Comparison of ENCODE assay signal across 16 cellular contexts in genomic region chr9:95077766-95078382, GRCh38.
DNase-seq lines count a peak whose midpoint lies in the region; ATAC-seq and TF ChIP-seq lines count a peak whose summit lies in the region.
"Had no signal": no experiment of that assay in that cellular context is flagged by ENCODE, and none has a peak within 500 bp of the region (broad histone marks: within the 10 kb centered on the region; RNA-seq: fewer than 3 reads in every experiment).

No MANE protein-coding gene starts in this region.

- H3K27me3 Mint-ChIP-seq in activated T-cell treated with anti-CD3 and anti-CD28 coated beads, Interleukin-2, amount 50 U/mL, for 24 hours, result no peaks in the 10 kb centered on the region
- no peaks in the 10 kb centered on the region for H3K27me3 Mint-ChIP-seq in CD14-positive monocyte (ENCODE audit: low read depth in 3 of 3)
- H3K27me3 Mint-ChIP-seq: stimulated activated memory B cell treated with anti-CD40 and anti-IgM and Interleukin-4, amounts not matched to agents 10 μg/mL and 1 μg/mL and 100 μg/mL, for 72 hours had no signal

- no peak for ATAC-seq in activated naive CD4-positive, alpha-beta T cell treated with anti-CD3 and anti-CD28 coated beads, Interleukin-2, amount 50 U/mL, for 72 hours
- ATAC-seq: CD8-positive, alpha-beta T cell; stimulated activated memory B cell treated with anti-CD40 and anti-IgM and Interleukin-4, amounts not matched to agents 10 μg/mL and 1 μg/mL and 100 μg/mL, for 72 hours had no signal

- H3K9me3 Mint-ChIP-seq in activated T-cell treated with anti-CD3 and anti-CD28 coated beads, Interleukin-2, amount 50 U/mL, for 24 hours, result no peaks in the 10 kb centered on the region
- no peaks in the 10 kb centered on the region for H3K9me3 Mint-ChIP-seq in activated naive CD4-positive, alpha-beta T cell treated with anti-CD3 and anti-CD28 coated beads, Interleukin-2, amount 50 U/mL, for 72 hours
- H3K9me3 Mint-ChIP-seq in CD14-positive monocyte, result no peaks in the 10 kb centered on the region
- H3K9me3 Mint-ChIP-seq: CD8-positive, alpha-beta T cell; GM23338; stimulated activated memory B cell treated with anti-CD40 and anti-IgM and Interleukin-4, amounts not matched to agents 10 μg/mL and 1 μg/mL and 100 μg/mL, for 72 hours had no signal

- H3K36me3 Mint-ChIP-seq in activated T-cell treated with anti-CD3 and anti-CD28 coated beads, Interleukin-2, amount 50 U/mL, for 24 hours (ENCODE audit: low read depth), result peaks cover 12% of the 10 kb centered on the region
- no peaks in the 10 kb centered on the region for H3K36me3 Mint-ChIP-seq in activated naive CD4-positive, alpha-beta T cell treated with anti-CD3 and anti-CD28 coated beads, Interleukin-2, amount 50 U/mL, for 72 hours
- H3K36me3 Mint-ChIP-seq in CD14-positive monocyte, result peaks cover 0 to 10% of the 10 kb centered on the region in 2 donors

- H3K27ac Mint-ChIP-seq in activated T-cell treated with anti-CD3 and anti-CD28 coated beads, Interleukin-2, amount 50 U/mL, for 24 hours, result no peak overlapping the region
- H3K27ac Mint-ChIP-seq in activated naive CD4-positive, alpha-beta T cell treated with anti-CD3 and anti-CD28 coated beads, Interleukin-2, amount 50 U/mL, for 72 hours, result no peak overlapping the region
- H3K27ac Mint-ChIP-seq in CD14-positive monocyte, result peak overlapping the region in 1 of 7 donors; percentile 43
- H3K27ac Mint-ChIP-seq: CD8-positive, alpha-beta T cell; GM23338; stimulated activated memory B cell treated with anti-CD40 and anti-IgM and Interleukin-4, amounts not matched to agents 10 μg/mL and 1 μg/mL and 100 μg/mL, for 72 hours had no signal

- H3K9ac ChIP-seq in rectal smooth muscle tissue (ENCODE audit: low read length), result no peak overlapping the region

- H3K4me1 ChIP-seq in rectal smooth muscle tissue (ENCODE audit: control insufficient read depth, insufficient read depth, low read length) (peaks cover 46% of the 10 kb centered on the region), uterus (peaks cover 20 to 36% of the 10 kb centered on the region in 2 donors)

- H3K4me1 Mint-ChIP-seq in activated T-cell treated with anti-CD3 and anti-CD28 coated beads, Interleukin-2, amount 50 U/mL, for 24 hours (ENCODE audit: low read depth), result no peaks in the 10 kb centered on the region
- H3K4me1 Mint-ChIP-seq in CD14-positive monocyte, result no peaks in the 10 kb centered on the region
- H3K4me1 Mint-ChIP-seq: stimulated activated memory B cell treated with anti-CD40 and anti-IgM and Interleukin-4, amounts not matched to agents 10 μg/mL and 1 μg/mL and 100 μg/mL, for 72 hours had no signal

- H3K4me3 ChIP-seq in rectal smooth muscle tissue (ENCODE audit: low read length) (no peak overlapping the region), uterus (no peak overlapping the region)
- H3K4me3 ChIP-seq: GM23338, ovary had no signal

- peak; percentile 25 for DNase-seq in DMS 273 (lab: John Stamatoyannopoulos, UW; ENCODE audit: unreplicated experiment)
- no peak for DNase-seq in DMS 273 treated with DMSO at 0.1 percent for 48 hours (lab: John Stamatoyannopoulos, UW)
- DNase-seq in islet precursor cell, result peak; percentile 38
- DNase-seq in uterus, result no peak
- DNase-seq in activated T-cell treated with anti-CD3 and anti-CD28 coated beads, Interleukin-2, amount 50 U/mL, for 24 hours, result no peak
- no peak for DNase-seq in activated naive CD4-positive, alpha-beta T cell treated with anti-CD3 and anti-CD28 coated beads, Interleukin-2, amount 50 U/mL, for 72 hours (ENCODE audit: low spot score in 2 of 2)
- DNase-seq in CD14-positive monocyte (ENCODE audit: low spot score), result no peak
- DNase-seq: activated CD8-positive, alpha-beta memory T cell treated with anti-CD3 and anti-CD28 coated beads, Interleukin-2, amount 50 U/mL, for 4 hours; CD8-positive, alpha-beta T cell; effector CD4-positive, alpha-beta T cell; GF-D8; stimulated activated CD4-positive, alpha-beta T cell treated with anti-CD3 and anti-CD28 coated beads, Interleukin-4, amount 100 ng/mL, for 24 hours had no signal

- H3K9me3 ChIP-seq in uterus, result no peaks in the 10 kb centered on the region
- H3K9me3 ChIP-seq: ovary had no signal

- peaks cover 10% of the 10 kb centered on the region for H3K36me3 ChIP-seq in rectal smooth muscle tissue (ENCODE audit: control insufficient read depth, insufficient read depth, low read length)
- H3K36me3 ChIP-seq in uterus, result no peaks in the 10 kb centered on the region
- H3K36me3 ChIP-seq: ovary had no signal

- H3K4me3 Mint-ChIP-seq in activated T-cell treated with anti-CD3 and anti-CD28 coated beads, Interleukin-2, amount 50 U/mL, for 24 hours, result no peak overlapping the region
- H3K4me3 Mint-ChIP-seq in CD14-positive monocyte, result no peak overlapping the region
- H3K4me3 Mint-ChIP-seq: CD8-positive, alpha-beta T cell; GM23338; stimulated activated memory B cell treated with anti-CD40 and anti-IgM and Interleukin-4, amounts not matched to agents 10 μg/mL and 1 μg/mL and 100 μg/mL, for 72 hours had no signal

- TF ChIP-seq POLR2A in uterus (IDR thresholded peaks at IDR 0.05), result no peak

- TF ChIP-seq CTCF in uterus (IDR thresholded peaks at IDR 0.05), result peak in 1 of 4 experiments; percentile 0
- TF ChIP-seq CTCF in CD14-positive monocyte (IDR thresholded peaks at IDR 0.05), result no peak

- intact Hi-C loops in uterus (cut with DNase I; ENCODE audit: low total_unique reads) (no loop called here), CD14-positive monocyte (cut with micrococcal nuclease) (no loop called here)

- H3K27ac ChIP-seq in rectal smooth muscle tissue (ENCODE audit: low read depth, low read length), result peak overlapping the region; percentile 51
- peak overlapping the region; percentile 73 for H3K27ac ChIP-seq in uterus

- H3K27me3 ChIP-seq in rectal smooth muscle tissue (ENCODE audit: control insufficient read depth, insufficient read depth, low read length) (no peaks in the 10 kb centered on the region), uterus (no peaks in the 10 kb centered on the region)
- H3K27me3 ChIP-seq: ovary had no signal

Comparison
In these comparisons a context has a peak if more than half of its experiments do, and no peak if none do; other contexts are left out.
1. DNase-seq: peak in DMS 273 (single experiment) and islet precursor cell (single experiment); none in DMS 273 treated with DMSO at 0.1 percent for 48 hours (single experiment), uterus (0 of 2), activated T-cell treated with anti-CD3 and anti-CD28 coated beads, Interleukin-2, amount 50 U/mL, for 24 hours (single experiment), activated naive CD4-positive, alpha-beta T cell treated with anti-CD3 and anti-CD28 coated beads, Interleukin-2, amount 50 U/mL, for 72 hours (0 of 2) and CD14-positive monocyte (single experiment).